ENCODE assay signal across 35 cellular contexts in the genomic region with DNA sequence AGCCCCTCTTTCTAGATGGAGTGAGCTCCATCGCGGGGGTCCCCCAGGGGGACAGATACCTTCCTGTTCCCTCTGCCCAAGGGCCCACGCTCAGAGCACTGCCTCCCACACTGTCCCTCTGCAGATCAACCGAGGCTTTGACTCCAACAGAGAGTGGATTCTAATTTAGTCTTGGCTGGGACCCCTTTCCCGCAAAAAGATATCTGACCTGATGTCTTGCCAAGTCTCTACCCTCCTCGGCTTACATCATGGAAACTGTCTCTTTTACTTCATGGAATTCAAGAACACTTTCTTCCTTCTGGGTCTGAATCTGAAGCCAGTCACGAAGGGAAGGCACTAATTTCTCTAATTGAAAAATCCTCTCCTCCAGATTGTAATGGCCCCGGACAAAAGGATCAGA.
"Had no signal": no experiment of that assay in that cellular context is flagged by ENCODE, and none has a peak within 500 bp of the region (broad histone marks: within the 10 kb centered on the region; RNA-seq: fewer than 3 reads in every experiment).

No MANE protein-coding gene starts in this region.

- H3K27ac Mint-ChIP-seq: activated T-helper 1 cell treated with anti-CD3 and anti-CD28 coated beads, Interleukin-12 subunit alpha, Interleukin-12 subunit beta, Interleukin-2, Interleukin-4 antibody, amounts not matched to agents 30 ng/mL and 10 ng/mL and 1 ng/mL, durations not matched to agents 14 hours and 24 hours and 36 hours; naive thymus-derived CD4-positive, alpha-beta T cell; stimulated activated memory B cell treated with anti-CD40 and anti-IgM and Interleukin-4, amounts not matched to agents 10 μg/mL and 1 μg/mL and 100 μg/mL, for 72 hours; stimulated activated naive CD8-positive, alpha-beta T cell treated with anti-CD3 and anti-CD28 coated beads, Interleukin-15, amount 100 ng/mL, for 72 hours; T-helper 1 cell treated with Interleukin-12 subunit alpha and Interleukin-12 subunit beta and Interleukin-4 antibody, amounts not matched to agents 30 μg/mL and 1 μg/mL, for 36 hours had no signal

- DNase-seq: activated CD4-positive, alpha-beta T cell treated with anti-CD3 and anti-CD28 coated beads for 48 hours; activated CD4-positive, alpha-beta T cell treated with anti-CD3 and anti-CD28 coated beads, Interleukin-2, amount 50 U/mL, for 48 hours; activated CD8-positive, alpha-beta memory T cell treated with anti-CD3 and anti-CD28 coated beads, Interleukin-2, amount 50 U/mL, for 4 hours; activated gamma-delta T cell; activated naive CD4-positive, alpha-beta T cell treated with anti-CD3 and anti-CD28 coated beads, Interleukin-2, amount 50 U/mL, for 16 hours; activated T-cell treated with anti-CD3 and anti-CD28 coated beads, Interleukin-2, amount 50 U/mL, for 1 hour; amniotic stem cell; central memory CD4-positive, alpha-beta T cell; effector CD8-positive, alpha-beta T cell; head of caudate nucleus; hypothalamus; immature natural killer cell; kidney; left colon; midbrain; naive thymus-derived CD4-positive, alpha-beta T cell; nucleus accumbens; pancreas; retina; stimulated activated CD4-positive, alpha-beta T cell treated with anti-CD3 and anti-CD28 coated beads, Interleukin-1b, Interleukin-23, amount 100 ng/mL, for 48 hours; stimulated activated CD4-positive, alpha-beta T cell treated with anti-CD3 and anti-CD28 coated beads, Interleukin-4, amount 100 ng/mL, for 4 hours; stimulated activated CD8-positive, alpha-beta memory T cell treated with anti-CD3 and anti-CD28 coated beads, Interleukin-4, amount 100 ng/mL, for 48 hours; stimulated activated naive CD8-positive, alpha-beta T cell treated with anti-CD3 and anti-CD28 coated beads, Interleukin-15, amount 100 ng/mL, for 72 hours; substantia nigra; T-helper 9 cell; upper lobe of left lung had no signal

- H3K27me3 ChIP-seq: pancreas, upper lobe of left lung had no signal

- H3K27ac ChIP-seq: pancreas, prostate gland, upper lobe of left lung, VCaP had no signal

- ATAC-seq: left colon; naive thymus-derived CD4-positive, alpha-beta T cell; sciatic nerve; stimulated activated memory B cell treated with anti-CD40 and anti-IgM and Interleukin-4, amounts not matched to agents 10 μg/mL and 1 μg/mL and 100 μg/mL, for 72 hours; stimulated activated naive CD8-positive, alpha-beta T cell treated with anti-CD3 and anti-CD28 coated beads, Interleukin-15, amount 100 ng/mL, for 72 hours had no signal

- H3K9me3 ChIP-seq: prostate gland had no signal

- H3K9me3 Mint-ChIP-seq: activated T-helper 1 cell treated with anti-CD3 and anti-CD28 coated beads, Interleukin-12 subunit alpha, Interleukin-12 subunit beta, Interleukin-2, Interleukin-4 antibody, amounts not matched to agents 30 ng/mL and 10 ng/mL and 1 ng/mL, durations not matched to agents 14 hours and 24 hours and 36 hours; T-helper 1 cell treated with Interleukin-12 subunit alpha and Interleukin-12 subunit beta and Interleukin-4 antibody, amounts not matched to agents 30 μg/mL and 1 μg/mL, for 36 hours had no signal

- FAIRE-seq: colon, kidney, pancreas, TTC549 had no signal

- H3K4me3 ChIP-seq: pancreas, prostate gland, skin epidermis, upper lobe of left lung had no signal

- H3K36me3 Mint-ChIP-seq: immature natural killer cell; naive thymus-derived CD4-positive, alpha-beta T cell; stimulated activated memory B cell treated with anti-CD40 and anti-IgM and Interleukin-4, amounts not matched to agents 10 μg/mL and 1 μg/mL and 100 μg/mL, for 72 hours had no signal

- H3K4me3 Mint-ChIP-seq: activated T-helper 1 cell treated with anti-CD3 and anti-CD28 coated beads, Interleukin-12 subunit alpha, Interleukin-12 subunit beta, Interleukin-2, Interleukin-4 antibody, amounts not matched to agents 30 ng/mL and 10 ng/mL and 1 ng/mL, durations not matched to agents 14 hours and 24 hours and 36 hours; immature natural killer cell; naive thymus-derived CD4-positive, alpha-beta T cell; stimulated activated memory B cell treated with anti-CD40 and anti-IgM and Interleukin-4, amounts not matched to agents 10 μg/mL and 1 μg/mL and 100 μg/mL, for 72 hours; stimulated activated naive CD8-positive, alpha-beta T cell treated with anti-CD3 and anti-CD28 coated beads, Interleukin-15, amount 100 ng/mL, for 72 hours; T-helper 1 cell treated with Interleukin-12 subunit alpha and Interleukin-12 subunit beta and Interleukin-4 antibody, amounts not matched to agents 30 μg/mL and 1 μg/mL, for 36 hours had no signal

- H3K4me1 Mint-ChIP-seq: immature natural killer cell; naive thymus-derived CD4-positive, alpha-beta T cell; stimulated activated memory B cell treated with anti-CD40 and anti-IgM and Interleukin-4, amounts not matched to agents 10 μg/mL and 1 μg/mL and 100 μg/mL, for 72 hours; stimulated activated naive CD8-positive, alpha-beta T cell treated with anti-CD3 and anti-CD28 coated beads, Interleukin-15, amount 100 ng/mL, for 72 hours had no signal

- H3K4me1 ChIP-seq: pancreas, prostate gland, upper lobe of left lung had no signal

- H3K36me3 ChIP-seq: pancreas, prostate gland, upper lobe of left lung had no signal
